In genomic region chr1:163321311-163322305, GRCh38 we compare ENCODE assay signal across 8 cellular contexts. TPM values are rescaled to one million over a fixed set of nuclear protein-coding genes. Genes with fewer than 3 reads are reported as not detected.
DNase-seq lines count a peak whose midpoint lies in the region; ATAC-seq and TF ChIP-seq lines count a peak whose summit lies in the region.

TSS of gene NUF2 (plus strand) at chr1:163321954. CDS start at chr1:163326052, 4,098 bp downstream.

- H3K9me3 Mint-ChIP-seq in activated naive CD8-positive, alpha-beta T cell (ENCODE audit: low read depth), result no peaks in the 10 kb centered on the region

- H3K4me1 Mint-ChIP-seq in activated naive CD8-positive, alpha-beta T cell (ENCODE audit: low read depth), result peaks cover 22% of the 10 kb centered on the region

- DNase-seq in GM10248 (ENCODE audit: extremely low spot score), result peak; percentile 94
- peak; percentile 98 for DNase-seq in NCI-H1105 (lab: John Stamatoyannopoulos, UW)
- DNase-seq in SKM-1 treated with dmso at 0.1 percent for 144 hours (lab: John Stamatoyannopoulos, UW; ENCODE audit: unreplicated experiment), result peak; percentile 99
- peak; percentile 99 for DNase-seq in glomerular visceral epithelial cell (ENCODE audit: extremely low spot score)
- DNase-seq in omental fat pad (ENCODE audit: low spot score), result peak; percentile 92
- DNase-seq in thoracic aorta (ENCODE audit: low spot score), result peak; percentile 91

- peak within 1 kb of the TSS; percentile 72 to 85 for H3K27ac ChIP-seq in thoracic aorta

- peak within 1 kb of the TSS; percentile 95 for H3K4me3 Mint-ChIP-seq in activated naive CD8-positive, alpha-beta T cell

- H3K36me3 Mint-ChIP-seq in activated naive CD8-positive, alpha-beta T cell, result no peaks in the 10 kb centered on the region

- peak within 1 kb of the TSS; percentile 73 for H3K4me3 ChIP-seq in thoracic aorta

- no peak for TF ChIP-seq CTCF in GM10248 (IDR thresholded peaks at IDR 0.05; ENCODE audit: control extremely low read depth, extremely low read depth, low read depth, missing control alignments)
- TF ChIP-seq CTCF in omental fat pad (IDR thresholded peaks at IDR 0.05), result no peak
- no peak for TF ChIP-seq CTCF in thoracic aorta (IDR thresholded peaks at IDR 0.05)

- no peaks in the 10 kb centered on the region for H3K27me3 ChIP-seq in thoracic aorta (replicated peaks; ENCODE audit: insufficient read depth)

- no peaks in the 10 kb centered on the region for H3K36me3 ChIP-seq in thoracic aorta

- no peaks in the 10 kb centered on the region for H3K27me3 Mint-ChIP-seq in activated naive CD8-positive, alpha-beta T cell

- CTCF ChIA-PET in GM10248 (lab: Yijun Ruan, JAX), result interaction anchor here (0.9 to 1.4 kb wide), 3 partner anchors 8 to 16 kb away, joined by 3 read pairs; no protein-coding TSS in a partner anchor

- peak; percentile 98 for ATAC-seq in HG02623 (IDR thresholded peaks at IDR 0.05; ENCODE audit: unreplicated experiment)
- peak; percentile 100 for ATAC-seq in omental fat pad (ENCODE audit: low FRiP score)
- ATAC-seq in thoracic aorta (ENCODE audit: insufficient number of reproducible peaks, low FRiP score, low read depth), result peak; percentile 88

- H3K27ac Mint-ChIP-seq in activated naive CD8-positive, alpha-beta T cell, result peak within 1 kb of the TSS; percentile 98

- POLR2A ChIA-PET in GM10248 (lab: Yijun Ruan, JAX), result no interaction called here

- peaks cover 5 to 19% of the 10 kb centered on the region in 2 donors for H3K4me1 ChIP-seq in thoracic aorta (ENCODE audit: control insufficient read depth in 1 of 2, low read depth in 2 of 2)

- no peaks in the 10 kb centered on the region for H3K9me3 ChIP-seq in thoracic aorta

RNA-seq across cellular contexts. Expression of gene NUF2, which starts in this region (rescaled TPM):
- total RNA-seq in omental fat pad (1 to 10 TPM in 1 of 4 donors, under 1 TPM in 1, not detected in 2; 0.95 to 2.3 TPM), thoracic aorta (1 to 10 TPM in 1 of 2 donors, not detected in 1; 1.6 TPM)

Comparison
In these comparisons a context has a peak if more than half of its experiments do, and no peak if none do; other contexts are left out.
1. Peak in every context shown above with its lines: DNase-seq, ATAC-seq, H3K4me3 ChIP-seq and H3K27ac ChIP-seq.